ENCODE assay signal across 18 cellular contexts in the genomic region with DNA sequence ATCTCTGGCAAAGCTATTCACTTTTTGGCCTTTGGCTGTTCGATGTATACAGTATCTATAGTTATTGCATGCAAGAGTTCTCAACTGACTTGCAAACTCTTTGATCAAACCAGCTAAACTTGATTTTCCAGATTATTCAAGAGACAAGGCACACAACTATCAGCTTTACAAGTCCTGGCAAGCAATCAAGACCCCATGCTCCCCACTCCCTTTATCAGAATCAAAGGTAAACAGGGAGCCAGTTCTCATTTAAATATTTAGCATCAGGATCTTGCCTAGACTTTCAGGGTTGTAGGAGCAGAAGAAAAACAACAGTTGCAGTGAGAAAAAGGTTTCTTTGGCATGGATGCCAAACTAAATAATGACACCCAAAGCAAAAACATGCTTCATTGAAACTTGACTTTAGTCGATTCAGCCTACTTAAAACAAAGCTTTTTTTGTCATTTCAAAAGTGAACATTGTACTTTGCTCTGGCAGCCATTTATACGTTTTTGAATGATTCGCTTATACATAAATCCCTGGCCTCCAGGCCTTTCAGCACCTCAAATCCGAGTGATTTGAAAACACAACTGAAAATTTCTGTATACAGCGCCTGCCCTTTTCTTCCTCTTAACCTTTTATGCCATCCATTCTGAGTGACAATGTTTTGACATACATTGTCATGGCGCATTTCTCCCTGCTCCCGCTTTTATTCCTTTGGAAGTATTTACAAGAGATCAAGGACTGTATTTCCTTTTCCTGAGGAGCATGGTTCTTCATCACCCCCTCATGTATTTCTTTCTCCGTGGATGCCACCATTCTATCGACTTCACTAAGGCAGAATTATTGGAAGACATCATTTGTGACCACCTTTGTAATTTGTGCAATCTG.
DNase-seq lines count a peak whose midpoint lies in the region; ATAC-seq and TF ChIP-seq lines count a peak whose summit lies in the region.
"Had no signal": no experiment of that assay in that cellular context is flagged by ENCODE, and none has a peak within 500 bp of the region (broad histone marks: within the 10 kb centered on the region; RNA-seq: fewer than 3 reads in every experiment).

No MANE protein-coding gene starts in this region.

- H3K4me3 Mint-ChIP-seq in progenitor cell of endocrine pancreas (ENCODE audit: low read depth), result no peak overlapping the region
- H3K4me3 Mint-ChIP-seq in nephron progenitor cell, result no peak overlapping the region
- H3K4me3 Mint-ChIP-seq: activated naive CD8-positive, alpha-beta T cell treated with anti-CD3 and anti-CD28 coated beads, Interleukin-2, amount 10 ng/mL, durations not matched to agents 7 days and 5 days; activated T-cell treated with anti-CD3 and anti-CD28 coated beads, Interleukin-2, amount 50 U/mL, for 24 hours; natural killer cell had no signal

- intact Hi-C loops in heart left ventricle (cut with DNase I), result no loop called here

- H3K36me3 ChIP-seq in esophagus (ENCODE audit: control insufficient read depth in 2 of 2, insufficient read depth in 2 of 2, low read length in 1 of 2) (no peaks in the 10 kb centered on the region), heart left ventricle (no peaks in the 10 kb centered on the region)

- H3K27me3 Mint-ChIP-seq in progenitor cell of endocrine pancreas (no peaks in the 10 kb centered on the region), nephron progenitor cell (ENCODE audit: low read depth, poor library complexity) (no peaks in the 10 kb centered on the region)
- H3K27me3 Mint-ChIP-seq: activated T-cell treated with anti-CD3 and anti-CD28 coated beads, Interleukin-2, amount 50 U/mL, for 24 hours had no signal

- TF ChIP-seq POLR2A in heart left ventricle (IDR thresholded peaks at IDR 0.05), result no peak

- H3K9me3 Mint-ChIP-seq in progenitor cell of endocrine pancreas (ENCODE audit: low read depth) (peaks cover 11% of the 10 kb centered on the region), nephron progenitor cell (no peaks in the 10 kb centered on the region)
- H3K9me3 Mint-ChIP-seq: activated naive CD8-positive, alpha-beta T cell treated with anti-CD3 and anti-CD28 coated beads, Interleukin-2, amount 10 ng/mL, durations not matched to agents 7 days and 5 days; activated T-cell treated with anti-CD3 and anti-CD28 coated beads, Interleukin-2, amount 50 U/mL, for 24 hours; natural killer cell had no signal

- no peak overlapping the region for H3K4me3 ChIP-seq in esophagus (ENCODE audit: low read depth in 1 of 2, low read length in 2 of 2)
- no peak overlapping the region for H3K4me3 ChIP-seq in heart left ventricle

- H3K4me1 Mint-ChIP-seq in progenitor cell of endocrine pancreas (ENCODE audit: low read depth) (peaks cover 35% of the 10 kb centered on the region), nephron progenitor cell (no peaks in the 10 kb centered on the region)
- H3K4me1 Mint-ChIP-seq: activated naive CD8-positive, alpha-beta T cell treated with anti-CD3 and anti-CD28 coated beads, Interleukin-2, amount 10 ng/mL, durations not matched to agents 7 days and 5 days; natural killer cell had no signal

- ATAC-seq in GM18867 (IDR thresholded peaks at IDR 0.05; ENCODE audit: unreplicated experiment) (no peak), HG03108 (IDR thresholded peaks at IDR 0.05; ENCODE audit: unreplicated experiment) (no peak), heart left ventricle (no peak)
- ATAC-seq: natural killer cell had no signal

- TF ChIP-seq CTCF in progenitor cell of endocrine pancreas (IDR thresholded peaks at IDR 0.05; ENCODE audit: unreplicated experiment) (no peak), heart left ventricle (IDR thresholded peaks at IDR 0.05) (no peak), nephron progenitor cell (IDR thresholded peaks at IDR 0.05) (no peak)

- DNase-seq in ELF-1 (ENCODE audit: low read depth, low spot score), result peak; percentile 10
- DNase-seq in NCI-H510A (lab: John Stamatoyannopoulos, UW), result peak; percentile 24
- DNase-seq in progenitor cell of endocrine pancreas (ENCODE audit: low spot score, unreplicated experiment), result no peak
- DNase-seq in heart left ventricle, result no peak
- DNase-seq in nephron progenitor cell, result no peak
- DNase-seq: activated CD4-positive, alpha-beta T cell treated with anti-CD3 and anti-CD28 coated beads, Interleukin-2, amount 50 U/mL, for 48 hours; activated naive CD8-positive, alpha-beta T cell treated with anti-CD3 and anti-CD28 coated beads, Interleukin-2, amount 10 ng/mL, durations not matched to agents 7 days and 5 days; activated T-cell treated with anti-CD3 and anti-CD28 coated beads, Interleukin-2, amount 50 U/mL, for 24 hours; central memory CD4-positive, alpha-beta T cell; effector memory CD4-positive, alpha-beta T cell; H7; natural killer cell; NCI-H1694 treated with DMSO at 0.1 percent for 48 hours; NCI-H524 treated with DMSO at 0.1 percent for 48 hours; SW 1271 had no signal

- H3K27ac Mint-ChIP-seq in progenitor cell of endocrine pancreas (peak overlapping the region; percentile 13), nephron progenitor cell (no peak overlapping the region)
- H3K27ac Mint-ChIP-seq: activated naive CD8-positive, alpha-beta T cell treated with anti-CD3 and anti-CD28 coated beads, Interleukin-2, amount 10 ng/mL, durations not matched to agents 7 days and 5 days; activated T-cell treated with anti-CD3 and anti-CD28 coated beads, Interleukin-2, amount 50 U/mL, for 24 hours; natural killer cell had no signal

- peaks cover 2 to 4% of the 10 kb centered on the region in 2 donors for H3K4me1 ChIP-seq in esophagus (ENCODE audit: control insufficient read depth in 2 of 2, insufficient read depth in 2 of 2, low read length in 1 of 2)
- no peaks in the 10 kb centered on the region for H3K4me1 ChIP-seq in heart left ventricle

- H3K36me3 Mint-ChIP-seq in progenitor cell of endocrine pancreas (ENCODE audit: insufficient read depth) (no peaks in the 10 kb centered on the region), nephron progenitor cell (ENCODE audit: low read depth) (no peaks in the 10 kb centered on the region)
- H3K36me3 Mint-ChIP-seq: activated naive CD8-positive, alpha-beta T cell treated with anti-CD3 and anti-CD28 coated beads, Interleukin-2, amount 10 ng/mL, durations not matched to agents 7 days and 5 days; natural killer cell had no signal

- H3K27ac ChIP-seq in esophagus (ENCODE audit: low read depth in 2 of 2, low read length in 1 of 2) (peak overlapping the region; percentile 68 to 83), heart left ventricle (no peak overlapping the region)

- 32 to 43% methylated on average over 10 of the region's 10 CpGs for WGBS in esophagus, 2 donors
- WGBS in heart left ventricle, 4 donors, result 75 to 82% (median 76%) methylated on average over 10 of the region's 10 CpGs

- no peaks in the 10 kb centered on the region for H3K27me3 ChIP-seq in esophagus (ENCODE audit: control insufficient read depth in 1 of 2, insufficient read depth in 2 of 2, low read length in 2 of 2)
- H3K27me3 ChIP-seq in heart left ventricle, result no peaks in the 10 kb centered on the region

- H3K9me3 ChIP-seq in esophagus (ENCODE audit: control insufficient read depth in 2 of 2, insufficient read depth in 1 of 2, low read depth in 1 of 2, low read length in 1 of 2), result no peaks in the 10 kb centered on the region
- H3K9me3 ChIP-seq in heart left ventricle, result no peaks in the 10 kb centered on the region

Comparison
In these comparisons a context has a peak if more than half of its experiments do, and no peak if none do; other contexts are left out.
1. DNase-seq: peak in ELF-1 (single experiment) and NCI-H510A (single experiment); none in progenitor cell of endocrine pancreas (single experiment), heart left ventricle (0 of 5) and nephron progenitor cell (single experiment).
2. H3K27ac ChIP-seq: peak in esophagus (2 of 2); none in heart left ventricle (0 of 12).